Comparison of ENCODE assay signal across 1 cellular context in the genomic region with DNA sequence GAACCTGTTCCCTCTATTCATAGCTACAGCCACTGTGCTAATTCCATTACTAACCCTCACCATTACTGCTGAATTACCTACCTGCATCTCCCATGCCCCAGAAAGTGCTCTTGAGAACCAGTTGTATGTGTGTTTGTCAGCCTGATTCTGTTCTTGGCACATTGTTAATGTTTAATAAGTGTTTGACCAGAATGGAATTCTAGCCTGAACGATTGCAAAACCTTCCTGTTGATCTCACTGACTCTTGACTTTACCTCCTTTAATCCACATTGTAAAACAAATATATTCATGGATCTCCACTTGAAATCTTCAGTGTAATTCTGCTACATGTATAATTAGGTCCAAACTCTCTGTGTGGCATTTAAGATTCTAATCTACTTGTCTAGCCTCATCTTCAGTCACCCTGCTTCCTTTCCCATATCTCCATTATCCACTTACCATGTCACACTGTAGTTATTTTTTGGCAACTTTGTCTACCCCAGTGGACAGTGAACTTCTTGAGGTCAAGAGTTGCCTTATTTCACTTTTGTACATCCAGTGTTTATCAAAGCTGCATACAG.
TF ChIP-seq lines count a peak whose summit lies in the region.

No MANE protein-coding gene starts in this region.

TF ChIP-seq in HepG2, 621 proteins besides CTCF, POLR2A, EP300 and RAD21 (continued from another document):
- no peak for TF ChIP-seq ZNF576 (CRISPR knock-in tag; IDR thresholded peaks at IDR 0.05)
- TF ChIP-seq IRF2 (CRISPR knock-in tag; IDR thresholded peaks at IDR 0.05) = peak; percentile 65; the same call in 1 of the 2 replicates
- no peak for TF ChIP-seq AGO1 (IDR thresholded peaks at IDR 0.05; ENCODE audit: low read depth, low read length, poor library complexity, severe bottlenecking)
- no peak for TF ChIP-seq CHD2 (IDR thresholded peaks at IDR 0.05; ENCODE audit: low read depth, low read length)
- TF ChIP-seq ZNF652 (CRISPR knock-in tag; IDR thresholded peaks at IDR 0.05; ENCODE audit: borderline replicate concordance, low read depth) = peak; percentile 21; the same call in 1 of the 2 replicates
- no peak for TF ChIP-seq ZNF451 (CRISPR knock-in tag; IDR thresholded peaks at IDR 0.05)
- TF ChIP-seq, protein P1, sequence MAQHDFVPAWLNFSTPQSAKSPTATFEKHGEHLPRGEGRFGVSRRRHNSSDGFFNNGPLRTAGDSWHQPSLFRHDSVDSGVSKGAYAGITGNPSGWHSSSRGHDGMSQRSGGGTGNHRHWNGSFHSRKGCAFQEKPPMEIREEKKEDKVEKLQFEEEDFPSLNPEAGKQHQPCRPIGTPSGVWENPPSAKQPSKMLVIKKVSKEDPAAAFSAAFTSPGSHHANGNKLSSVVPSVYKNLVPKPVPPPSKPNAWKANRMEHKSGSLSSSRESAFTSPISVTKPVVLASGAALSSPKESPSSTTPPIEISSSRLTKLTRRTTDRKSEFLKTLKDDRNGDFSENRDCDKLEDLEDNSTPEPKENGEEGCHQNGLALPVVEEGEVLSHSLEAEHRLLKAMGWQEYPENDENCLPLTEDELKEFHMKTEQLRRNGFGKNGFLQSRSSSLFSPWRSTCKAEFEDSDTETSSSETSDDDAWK (CRISPR knock-in tag; IDR thresholded peaks at IDR 0.05) = no peak
- TF ChIP-seq FOXK1 (CRISPR knock-in tag; IDR thresholded peaks at IDR 0.05; ENCODE audit: borderline replicate concordance, low read depth) = peak; percentile 67; the same call in 1 of the 2 replicates
- TF ChIP-seq ZNF354B (CRISPR knock-in tag; IDR thresholded peaks at IDR 0.05) = no peak
- TF ChIP-seq ZNF430 (CRISPR knock-in tag; IDR thresholded peaks at IDR 0.05) = no peak
- TF ChIP-seq ATAD3A (CRISPR knock-in tag; IDR thresholded peaks at IDR 0.05) = no peak
- TF ChIP-seq BCL6 (CRISPR knock-in tag; IDR thresholded peaks at IDR 0.05) = peak; percentile 75
- no peak for TF ChIP-seq NR3C1 (CRISPR knock-in tag; IDR thresholded peaks at IDR 0.05)
- TF ChIP-seq, protein P2, sequence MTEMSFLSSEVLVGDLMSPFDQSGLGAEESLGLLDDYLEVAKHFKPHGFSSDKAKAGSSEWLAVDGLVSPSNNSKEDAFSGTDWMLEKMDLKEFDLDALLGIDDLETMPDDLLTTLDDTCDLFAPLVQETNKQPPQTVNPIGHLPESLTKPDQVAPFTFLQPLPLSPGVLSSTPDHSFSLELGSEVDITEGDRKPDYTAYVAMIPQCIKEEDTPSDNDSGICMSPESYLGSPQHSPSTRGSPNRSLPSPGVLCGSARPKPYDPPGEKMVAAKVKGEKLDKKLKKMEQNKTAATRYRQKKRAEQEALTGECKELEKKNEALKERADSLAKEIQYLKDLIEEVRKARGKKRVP (CRISPR knock-in tag; IDR thresholded peaks at IDR 0.05) = peak in 1 of 2 experiments; percentile 50; a peak in 1 of 4 replicates
- peak; percentile 54; the same call in 1 of the 2 replicates for TF ChIP-seq ZNF556 (CRISPR knock-in tag; IDR thresholded peaks at IDR 0.05; ENCODE audit: borderline replicate concordance)
- no peak for TF ChIP-seq ZNF776 (CRISPR knock-in tag; IDR thresholded peaks at IDR 0.05)
- TF ChIP-seq ZNF772 (CRISPR knock-in tag; IDR thresholded peaks at IDR 0.05) = peak; percentile 60; the same call in 1 of the 2 replicates
- 0 out of 2 replicates have a peak, but pooled peaks have one; percentile 52 for TF ChIP-seq ZNF264 (CRISPR knock-in tag; IDR thresholded peaks at IDR 0.05)
- peak; percentile 11 to 23; a peak in 1 of 4 replicates for TF ChIP-seq NR2F1 (CRISPR knock-in tag; IDR thresholded peaks at IDR 0.05)
- TF ChIP-seq ZNF746 (CRISPR knock-in tag; IDR thresholded peaks at IDR 0.05) = no peak
- TF ChIP-seq U2AF1 (optimal IDR thresholded peaks at IDR 0.05; ENCODE audit: low read depth, low read length) = no peak
- TF ChIP-seq KMT2B (CRISPR knock-in tag; IDR thresholded peaks at IDR 0.05) = peak; percentile 57; the same call in 1 of the 2 replicates
